ENCODE assay signal across 17 cellular contexts in the genomic region with DNA sequence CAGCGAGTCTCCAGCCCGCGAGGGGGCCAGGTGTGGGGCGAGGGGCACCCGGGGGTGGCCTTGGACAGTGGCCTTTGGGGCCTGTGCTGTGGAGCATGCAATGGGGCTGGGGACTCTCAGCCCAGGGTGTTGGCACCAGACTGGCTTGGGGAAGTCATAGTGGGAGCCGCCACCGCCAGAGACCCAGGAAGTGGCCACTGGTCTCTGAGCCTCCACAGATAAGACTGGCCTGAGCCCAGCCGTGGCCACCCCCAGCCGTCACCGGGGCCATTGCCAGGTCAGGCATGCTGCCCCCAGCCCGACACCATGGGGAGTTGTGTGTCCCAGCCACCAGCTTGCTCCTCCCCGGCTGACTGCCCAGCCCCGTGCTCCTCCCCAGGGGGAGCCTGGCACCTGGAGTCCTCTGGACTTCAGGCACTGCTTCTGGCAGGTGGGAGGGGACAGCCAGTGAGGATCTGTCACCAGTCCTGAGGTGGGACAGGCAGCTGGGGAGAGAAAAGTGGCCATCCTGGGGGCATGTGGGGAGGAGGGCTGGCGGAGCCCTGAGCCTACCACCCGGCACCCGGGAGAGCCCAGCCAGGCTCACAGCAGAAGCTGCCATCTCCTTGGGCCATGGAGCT. TPM values are rescaled to one million over a fixed set of nuclear protein-coding genes. Genes with fewer than 3 reads are reported as not detected.
DNase-seq lines count a peak whose midpoint lies in the region; ATAC-seq, FAIRE-seq and TF ChIP-seq lines count a peak whose summit lies in the region.
"Had no signal": no experiment of that assay in that cellular context is flagged by ENCODE, and none has a peak within 500 bp of the region (broad histone marks: within the 10 kb centered on the region; RNA-seq: fewer than 3 reads in every experiment).

No MANE protein-coding gene starts in this region.

- H3K9me3 Mint-ChIP-seq in activated naive CD8-positive, alpha-beta T cell treated with anti-CD3 and anti-CD28 coated beads for 36 hours: no peaks in the 10 kb centered on the region
- H3K9me3 Mint-ChIP-seq: CD4-positive, CD25-positive, alpha-beta regulatory T cell had no signal

- ATAC-seq in left lung (no peak), HG03354 (IDR thresholded peaks at IDR 0.05; ENCODE audit: poor library complexity, severe bottlenecking, unreplicated experiment) (no peak)

- H3K4me1 Mint-ChIP-seq in activated naive CD8-positive, alpha-beta T cell treated with anti-CD3 and anti-CD28 coated beads for 36 hours: no peaks in the 10 kb centered on the region

- H4K20me1 ChIP-seq in BLaER1 treated with 17β-estradiol and CSF1 and Interleukin-3, amounts not matched to agents 10 nM and 100 nM: no peaks in the 10 kb centered on the region

- H3K4me1 ChIP-seq in BLaER1 treated with 17β-estradiol and CSF1 and Interleukin-3, amounts not matched to agents 10 nM and 100 nM: peaks cover 32 to 71% (median 54%) of the 10 kb centered on the region in 10 experiments
- H3K4me1 ChIP-seq in esophagus (ENCODE audit: control insufficient read depth in 2 of 2, insufficient read depth in 2 of 2, low read length in 1 of 2) (peaks cover 22 to 57% of the 10 kb centered on the region in 2 donors), left lung (peaks cover 13 to 23% of the 10 kb centered on the region in 2 donors)

- H3K36me3 Mint-ChIP-seq in activated naive CD8-positive, alpha-beta T cell treated with anti-CD3 and anti-CD28 coated beads for 36 hours: no peaks in the 10 kb centered on the region
- H3K36me3 Mint-ChIP-seq: CD4-positive, CD25-positive, alpha-beta regulatory T cell had no signal

- intact Hi-C loops in left lung (cut with DNase I): no loop called here

- H3K4me2 ChIP-seq in BLaER1 treated with 17β-estradiol and CSF1 and Interleukin-3, amounts not matched to agents 10 nM and 100 nM: peak overlapping the region; percentile 80 to 96 (median 94)

- peak overlapping the region in 10 of 11 experiments; percentile 74 to 91 (median 86); a peak in 20 of 22 replicates for H3K27ac ChIP-seq in BLaER1 treated with 17β-estradiol and CSF1 and Interleukin-3, amounts not matched to agents 10 nM and 100 nM
- H3K27ac ChIP-seq in esophagus (ENCODE audit: low read depth in 2 of 2, low read length in 1 of 2) (peak overlapping the region; percentile 72 to 95), skin epidermis (peak overlapping the region in 15 of 21 experiments; percentile 35 to 89 (median 70)), left lung (no peak overlapping the region)
- H3K27ac ChIP-seq: Peyer's patch had no signal

- no peak overlapping the region for H3K4me3 ChIP-seq in BLaER1 treated with 17β-estradiol and CSF1 and Interleukin-3, amounts not matched to agents 10 nM and 100 nM
- H3K4me3 ChIP-seq in esophagus (ENCODE audit: low read depth in 1 of 2, low read length in 2 of 2) (no peak overlapping the region), skin epidermis (no peak overlapping the region), left lung (no peak overlapping the region)
- H3K4me3 ChIP-seq: Peyer's patch had no signal

- H3K4me3 Mint-ChIP-seq in activated naive CD8-positive, alpha-beta T cell treated with anti-CD3 and anti-CD28 coated beads for 36 hours: no peak overlapping the region
- H3K4me3 Mint-ChIP-seq: CD4-positive, CD25-positive, alpha-beta regulatory T cell had no signal

- peak overlapping the region in 9 of 11 experiments; percentile 2 to 83 (median 79); a peak in 15 of 22 replicates for H3K9ac ChIP-seq in BLaER1 treated with 17β-estradiol and CSF1 and Interleukin-3, amounts not matched to agents 10 nM and 100 nM

- H3K27me3 Mint-ChIP-seq in activated naive CD8-positive, alpha-beta T cell treated with anti-CD3 and anti-CD28 coated beads for 36 hours: no peaks in the 10 kb centered on the region
- H3K27me3 Mint-ChIP-seq: CD4-positive, CD25-positive, alpha-beta regulatory T cell had no signal

- DNase-seq in RCC 7860 (ENCODE audit: low spot score) (peak; percentile 12), iPS-NIHi11 (ENCODE audit: low spot score) (no peak), left lung (no peak)
- DNase-seq in activated naive CD8-positive, alpha-beta T cell treated with anti-CD3 and anti-CD28 coated beads for 36 hours: no peak
- DNase-seq: CD4-positive, CD25-positive, alpha-beta regulatory T cell; Kasumi-1; NCI-H1436 treated with DMSO at 0.1 percent for 48 hours; NCI-H2081; NCI-H510A treated with DMSO at 0.1 percent for 48 hours; Peyer's patch; SIG-M5 had no signal

- no peak for TF ChIP-seq CTCF in left lung (IDR thresholded peaks at IDR 0.05)

- no peak for FAIRE-seq in RCC 7860 (lab: Jason Lieb, UNC)
- FAIRE-seq: A204.1, H54 had no signal

- H3K27ac Mint-ChIP-seq in activated naive CD8-positive, alpha-beta T cell treated with anti-CD3 and anti-CD28 coated beads for 36 hours: no peak overlapping the region
- H3K27ac Mint-ChIP-seq: CD4-positive, CD25-positive, alpha-beta regulatory T cell had no signal

- no peaks in the 10 kb centered on the region for H3K27me3 ChIP-seq in BLaER1 treated with 17β-estradiol and CSF1 and Interleukin-3, amounts not matched to agents 10 nM and 100 nM
- no peaks in the 10 kb centered on the region for H3K27me3 ChIP-seq in esophagus (ENCODE audit: control insufficient read depth in 1 of 2, insufficient read depth in 2 of 2, low read length in 2 of 2)
- H3K27me3 ChIP-seq in left lung: no peaks in the 10 kb centered on the region
- H3K27me3 ChIP-seq: Peyer's patch had no signal

- H3K36me3 ChIP-seq in BLaER1 treated with 17β-estradiol and CSF1 and Interleukin-3, amounts not matched to agents 10 nM and 100 nM: no peaks in the 10 kb centered on the region
- H3K36me3 ChIP-seq in esophagus (ENCODE audit: control insufficient read depth in 2 of 2, insufficient read depth in 2 of 2, low read length in 1 of 2): no peaks in the 10 kb centered on the region
- H3K36me3 ChIP-seq in left lung: no peaks in the 10 kb centered on the region
- H3K36me3 ChIP-seq: Peyer's patch had no signal

- no peaks in the 10 kb centered on the region for H3K9me3 ChIP-seq in BLaER1 treated with 17β-estradiol and CSF1 and Interleukin-3, amounts not matched to agents 10 nM and 100 nM (replicated peaks in 1 of 11)
- no peaks in the 10 kb centered on the region for H3K9me3 ChIP-seq in esophagus (ENCODE audit: control insufficient read depth in 2 of 2, insufficient read depth in 1 of 2, low read depth in 1 of 2, low read length in 1 of 2)
- no peaks in the 10 kb centered on the region for H3K9me3 ChIP-seq in left lung
- H3K9me3 ChIP-seq: Peyer's patch had no signal

- 71 to 72% methylated on average over 16 of the region's 16 CpGs for WGBS in esophagus, 2 donors

RNA-seq across cellular contexts. Expression of gene TACC3, which starts 32.5 kb away (rescaled TPM):
- 10 to 100 TPM; 22.5 to 25.7 TPM for polyA plus RNA-seq in esophagus
- 100 to 1,000 TPM; 189 to 190 TPM for total RNA-seq in activated naive CD8-positive, alpha-beta T cell treated with anti-CD3 and anti-CD28 coated beads for 36 hours
- 10 to 100 TPM; 20.3 to 28.1 TPM for total RNA-seq in left lung

RNA-seq across cellular contexts. Expression of gene TMEM129, which starts 32.7 kb away (rescaled TPM):
- 10 to 100 TPM; 21.8 to 25.6 TPM for polyA plus RNA-seq in esophagus
- total RNA-seq in activated naive CD8-positive, alpha-beta T cell treated with anti-CD3 and anti-CD28 coated beads for 36 hours: 10 to 100 TPM; 20.5 to 20.8 TPM
- total RNA-seq in left lung: 10 to 100 TPM; 36.8 to 41.1 TPM

RNA-seq across cellular contexts. Expression of gene FGFR3, which starts 39.3 kb away (rescaled TPM):
- 100 to 1,000 TPM in 1 of 2 donors, 10 to 100 TPM in 1; 97.6 to 121 TPM for polyA plus RNA-seq in esophagus
- total RNA-seq in activated naive CD8-positive, alpha-beta T cell treated with anti-CD3 and anti-CD28 coated beads for 36 hours: not detected
- 10 to 100 TPM; 10.8 to 13.5 TPM for total RNA-seq in left lung
- polyA plus RNA-seq: CD4-positive, CD25-positive, alpha-beta regulatory T cell had no signal

RNA-seq across cellular contexts. Expression of gene SLBP, which starts 41.7 kb away (rescaled TPM):
- 10 to 100 TPM; 24.9 to 38.5 TPM for polyA plus RNA-seq in esophagus
- 100 to 1,000 TPM; 183 to 184 TPM for total RNA-seq in activated naive CD8-positive, alpha-beta T cell treated with anti-CD3 and anti-CD28 coated beads for 36 hours
- 10 to 100 TPM; 39.1 to 42.8 TPM for total RNA-seq in left lung

Comparison
In these comparisons a context has a peak if more than half of its experiments do, and no peak if none do; other contexts are left out.
1. H3K27ac ChIP-seq: peak in BLaER1 treated with 17β-estradiol and CSF1 and Interleukin-3, amounts not matched to agents 10 nM and 100 nM (10 of 11), esophagus (2 of 2) and skin epidermis (15 of 21); none in left lung (0 of 2).
2. RNA of gene TACC3, which starts 32.5 kb away (total RNA-seq): 189 to 190 TPM in activated naive CD8-positive, alpha-beta T cell treated with anti-CD3 and anti-CD28 coated beads for 36 hours; 20.3 to 28.1 TPM in left lung; every median in the first group is over 4 times any median in the second.
3. RNA of gene FGFR3, which starts 39.3 kb away (total RNA-seq): 10.8 to 13.5 TPM in left lung; not detected in activated naive CD8-positive, alpha-beta T cell treated with anti-CD3 and anti-CD28 coated beads for 36 hours; every median in the first group is over 10 times any median in the second.